13 cellular contexts compared by ENCODE assay signal in the genomic region with DNA sequence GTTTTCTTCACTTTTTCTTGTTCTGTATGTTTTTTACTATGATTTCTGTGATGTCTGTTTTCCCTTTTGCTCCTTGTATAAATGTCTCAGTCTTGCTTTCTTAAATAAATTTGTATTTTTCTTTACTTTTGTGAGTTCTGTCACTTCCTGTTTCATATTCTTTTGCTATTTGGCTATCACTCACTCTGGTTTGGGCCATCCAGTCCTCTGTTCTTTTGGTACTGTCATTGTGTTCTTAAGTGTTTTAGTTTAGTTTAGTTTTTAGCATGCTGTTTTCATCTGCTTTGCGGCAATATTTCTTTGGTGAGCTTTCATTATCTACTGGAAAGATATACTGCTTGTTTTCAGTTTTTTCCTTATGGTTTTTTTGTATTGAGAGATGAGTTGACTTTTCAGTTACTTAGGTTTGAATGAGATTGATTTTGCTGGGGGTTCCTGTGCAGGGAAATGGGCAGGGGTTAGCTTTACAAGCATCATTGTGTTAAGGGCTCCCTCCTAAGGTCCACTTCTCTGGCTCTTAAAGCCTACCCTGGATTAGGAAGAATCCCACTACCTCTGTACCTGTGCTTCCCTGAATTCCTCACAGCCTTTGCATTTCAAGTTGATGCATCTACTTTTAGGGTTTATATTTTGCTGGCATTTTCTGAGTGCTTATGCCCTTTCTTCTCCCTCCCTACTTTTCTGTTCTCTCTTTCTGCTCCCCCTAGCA. TPM values are rescaled to one million over a fixed set of nuclear protein-coding genes. Genes with fewer than 3 reads are reported as not detected.
DNase-seq lines count a peak whose midpoint lies in the region; ATAC-seq and TF ChIP-seq lines count a peak whose summit lies in the region.
"Had no signal": no experiment of that assay in that cellular context is flagged by ENCODE, and none has a peak within 500 bp of the region (broad histone marks: within the 10 kb centered on the region; RNA-seq: fewer than 3 reads in every experiment).

No MANE protein-coding gene starts in this region.

- H3K27me3 Mint-ChIP-seq in activated naive CD4-positive, alpha-beta T cell treated with anti-CD3 and anti-CD28 coated beads for 36 hours (ENCODE audit: low read depth), result no peaks in the 10 kb centered on the region
- no peaks in the 10 kb centered on the region for H3K27me3 Mint-ChIP-seq in activated CD8-positive, alpha-beta T cell treated with anti-CD3 and anti-CD28 coated beads for 36 hours

- peaks cover 31% of the 10 kb centered on the region for H3K4me1 Mint-ChIP-seq in activated naive CD4-positive, alpha-beta T cell treated with anti-CD3 and anti-CD28 coated beads for 36 hours (ENCODE audit: low read depth)
- peaks cover 29% of the 10 kb centered on the region for H3K4me1 Mint-ChIP-seq in activated CD8-positive, alpha-beta T cell treated with anti-CD3 and anti-CD28 coated beads for 36 hours (ENCODE audit: low read depth)

- ATAC-seq in HG02588 (IDR thresholded peaks at IDR 0.05; ENCODE audit: unreplicated experiment), result peak; percentile 20
- ATAC-seq in activated CD8-positive, alpha-beta T cell treated with anti-CD3 and anti-CD28 coated beads for 36 hours, result peak; percentile 58

- H3K4me2 ChIP-seq in osteoblast (ENCODE audit: insufficient read depth, low read length), result no peak overlapping the region
- H3K4me2 ChIP-seq: SK-N-SH had no signal

- H3K79me2 ChIP-seq in osteoblast (ENCODE audit: insufficient read depth, low read length), result peaks cover 63% of the 10 kb centered on the region

- H3K27ac ChIP-seq in osteoblast (ENCODE audit: low read depth, low read length), result no peak overlapping the region
- no peak overlapping the region for H3K27ac ChIP-seq in A673 (ENCODE audit: low read depth, low read length, poor library complexity, severe bottlenecking)
- H3K27ac ChIP-seq: ascending aorta had no signal

- H3K27me3 ChIP-seq in osteoblast (ENCODE audit: insufficient read depth, low read length) (no peaks in the 10 kb centered on the region), A673 (replicated peaks; ENCODE audit: insufficient read depth, low read depth, low read length, poor library complexity) (no peaks in the 10 kb centered on the region)
- H3K27me3 ChIP-seq: ascending aorta had no signal

- no peak overlapping the region for H2AFZ ChIP-seq in osteoblast (ENCODE audit: low read length)

- no peak overlapping the region for H3K4me3 Mint-ChIP-seq in activated naive CD4-positive, alpha-beta T cell treated with anti-CD3 and anti-CD28 coated beads for 36 hours
- no peak overlapping the region for H3K4me3 Mint-ChIP-seq in activated CD8-positive, alpha-beta T cell treated with anti-CD3 and anti-CD28 coated beads for 36 hours

- peaks cover 26% of the 10 kb centered on the region for H3K36me3 Mint-ChIP-seq in activated naive CD4-positive, alpha-beta T cell treated with anti-CD3 and anti-CD28 coated beads for 36 hours (ENCODE audit: low read depth)
- peaks cover 33% of the 10 kb centered on the region for H3K36me3 Mint-ChIP-seq in activated CD8-positive, alpha-beta T cell treated with anti-CD3 and anti-CD28 coated beads for 36 hours (ENCODE audit: low read depth)

- H3K9me3 ChIP-seq in osteoblast (ENCODE audit: low read depth, low read length) (no peaks in the 10 kb centered on the region), A673 (ENCODE audit: low read depth, low read length, poor library complexity, severe bottlenecking) (no peaks in the 10 kb centered on the region)
- H3K9me3 ChIP-seq: ascending aorta, SK-N-SH had no signal

- peaks cover 31% of the 10 kb centered on the region for H3K36me3 ChIP-seq in osteoblast (ENCODE audit: insufficient read depth, low read length)
- peaks cover 21% of the 10 kb centered on the region for H3K36me3 ChIP-seq in A673 (ENCODE audit: insufficient read depth, low read length, poor library complexity, severe bottlenecking)

- H3K27ac Mint-ChIP-seq in activated naive CD4-positive, alpha-beta T cell treated with anti-CD3 and anti-CD28 coated beads for 36 hours, result peak overlapping the region; percentile 76
- H3K27ac Mint-ChIP-seq in activated CD8-positive, alpha-beta T cell treated with anti-CD3 and anti-CD28 coated beads for 36 hours, result peak overlapping the region; percentile 41

- CTCF ChIA-PET in activated naive CD4-positive, alpha-beta T cell treated with anti-CD3 and anti-CD28 coated beads for 36 hours (lab: Charles Lee), result no interaction called here
- CTCF ChIA-PET in activated CD8-positive, alpha-beta T cell treated with anti-CD3 and anti-CD28 coated beads for 36 hours (lab: Charles Lee), result no interaction called here
- CTCF ChIA-PET in A673 (lab: Charles Lee), result no interaction called here

- DNase-seq in activated naive CD4-positive, alpha-beta T cell treated with anti-CD3 and anti-CD28 coated beads for 36 hours, result no peak
- no peak for DNase-seq in activated naive CD4-positive, alpha-beta T cell (lab: John Stamatoyannopoulos, UW)
- no peak for DNase-seq in activated CD8-positive, alpha-beta T cell treated with anti-CD3 and anti-CD28 coated beads for 36 hours
- peak; percentile 64 for DNase-seq in osteoblast (ENCODE audit: insufficient read length, low spot score, missing footprints)
- no peak for DNase-seq in stimulated activated CD4-positive, alpha-beta T cell treated with anti-CD3 and anti-CD28 coated beads, Interleukin-4, amount 100 ng/mL, for 24 hours
- no peak for DNase-seq in A673 (ENCODE audit: low spot score)
- no peak for DNase-seq in NCI-H128 (lab: John Stamatoyannopoulos, UW; ENCODE audit: unreplicated experiment)
- DNase-seq: NCI-H1417 treated with DMSO at 0.1 percent for 48 hours, retina, SK-N-SH, trophoblast cell had no signal

- intact Hi-C loops in activated naive CD4-positive, alpha-beta T cell treated with anti-CD3 and anti-CD28 coated beads for 36 hours (cut with micrococcal nuclease), result loop anchor here (2.0 kb wide), 1 partner anchor 25 kb away; no protein-coding TSS in a partner anchor
- intact Hi-C loops in activated CD8-positive, alpha-beta T cell treated with anti-CD3 and anti-CD28 coated beads for 36 hours (cut with micrococcal nuclease), result no loop called here
- intact Hi-C loops in A673 (cut with micrococcal nuclease; ENCODE audit: unreplicated experiment), result no loop called here

- BruUV-seq in A673 (replicated peaks; lab: Mats Ljungman, UMichigan), result no TSS peak

- H3K4me3 ChIP-seq in osteoblast (ENCODE audit: insufficient read depth, low read length) (no peak overlapping the region), A673 (ENCODE audit: low read depth, low read length, poor library complexity, severe bottlenecking) (no peak overlapping the region)
- H3K4me3 ChIP-seq: ascending aorta had no signal

- peaks cover 12% of the 10 kb centered on the region for H4K20me1 ChIP-seq in osteoblast (ENCODE audit: insufficient read depth, low read length)

- POLR2A ChIA-PET in activated CD8-positive, alpha-beta T cell treated with anti-CD3 and anti-CD28 coated beads for 36 hours (lab: Charles Lee), result no interaction called here
- POLR2A ChIA-PET in A673 (lab: Charles Lee; ENCODE audit: low non-redundant PET), result no interaction called here

- no peaks in the 10 kb centered on the region for H3K9me3 Mint-ChIP-seq in activated naive CD4-positive, alpha-beta T cell treated with anti-CD3 and anti-CD28 coated beads for 36 hours
- H3K9me3 Mint-ChIP-seq in activated CD8-positive, alpha-beta T cell treated with anti-CD3 and anti-CD28 coated beads for 36 hours, result no peaks in the 10 kb centered on the region

- peaks cover 2% of the 10 kb centered on the region for H3K4me1 ChIP-seq in osteoblast (ENCODE audit: insufficient read depth, low read length)
- no peaks in the 10 kb centered on the region for H3K4me1 ChIP-seq in A673 (ENCODE audit: insufficient read depth, low read length, poor library complexity, severe bottlenecking)
- H3K4me1 ChIP-seq: ascending aorta had no signal

- no peak for TF ChIP-seq CTCF in activated CD8-positive, alpha-beta T cell treated with anti-CD3 and anti-CD28 coated beads for 36 hours (IDR thresholded peaks at IDR 0.05)
- TF ChIP-seq CTCF in osteoblast (IDR thresholded peaks at IDR 0.05; ENCODE audit: extremely low read depth, low read depth, low read length), result no peak
- no peak for TF ChIP-seq CTCF in A673 (conservative IDR thresholded peaks at IDR 0.05; ENCODE audit: low read depth, low read length)

RNA-seq across cellular contexts. Expression of a gene that starts 35.1 kb away (rescaled TPM):
- total RNA-seq in activated naive CD4-positive, alpha-beta T cell treated with anti-CD3 and anti-CD28 coated beads for 36 hours, result 100 to 1,000 TPM; 126 to 127 TPM
- total RNA-seq in activated CD8-positive, alpha-beta T cell treated with anti-CD3 and anti-CD28 coated beads for 36 hours, result 100 to 1,000 TPM; 139 to 146 TPM
- total RNA-seq in osteoblast (251 and 283 TPM in 2 replicates), A673 (2021) (213 and 230 TPM in 2 replicates)
